Comparison of ENCODE assay signal across 9 cellular contexts in genomic region chr1:227766015-227766634, GRCh38. TPM values are rescaled to one million over a fixed set of nuclear protein-coding genes. Genes with fewer than 3 reads are reported as not detected.
DNase-seq lines count a peak whose midpoint lies in the region; ATAC-seq lines count a peak whose summit lies in the region.
"Had no signal": no experiment of that assay in that cellular context is flagged by ENCODE, and none has a peak within 500 bp of the region (broad histone marks: within the 10 kb centered on the region; RNA-seq: fewer than 3 reads in every experiment).

No MANE protein-coding gene starts in this region.

- H3K27me3 Mint-ChIP-seq in T-helper 2 cell treated with Interferon-gamma antibody and Interleukin-4, amounts not matched to agents 5 μg/mL and 100 μg/mL, for 36 hours (ENCODE audit: low read depth), result no peaks in the 10 kb centered on the region

- ATAC-seq in GM19463 (IDR thresholded peaks at IDR 0.05; ENCODE audit: unreplicated experiment) (no peak), HG03045 (IDR thresholded peaks at IDR 0.05; ENCODE audit: unreplicated experiment) (no peak)

- H3K4me1 Mint-ChIP-seq in T-helper 2 cell treated with Interferon-gamma antibody and Interleukin-4, amounts not matched to agents 5 μg/mL and 100 μg/mL, for 36 hours (ENCODE audit: low read depth), result peaks cover 64% of the 10 kb centered on the region

- peak overlapping the region; percentile 86 for H3K27ac Mint-ChIP-seq in T-helper 2 cell treated with Interferon-gamma antibody and Interleukin-4, amounts not matched to agents 5 μg/mL and 100 μg/mL, for 36 hours
- H3K27ac Mint-ChIP-seq: nephron had no signal

- peak overlapping the region; percentile 77 for H3K4me3 Mint-ChIP-seq in T-helper 2 cell treated with Interferon-gamma antibody and Interleukin-4, amounts not matched to agents 5 μg/mL and 100 μg/mL, for 36 hours
- H3K4me3 Mint-ChIP-seq: nephron had no signal

- H3K9me3 Mint-ChIP-seq in T-helper 2 cell treated with Interferon-gamma antibody and Interleukin-4, amounts not matched to agents 5 μg/mL and 100 μg/mL, for 36 hours, result no peaks in the 10 kb centered on the region
- H3K9me3 Mint-ChIP-seq: nephron had no signal

- DNase-seq in Caki2 (ENCODE audit: low read depth) (peak; percentile 23), KBM-7 (peak; percentile 14), GM03348 (ENCODE audit: low spot score) (no peak)
- peak; percentile 81 for DNase-seq in T-helper 2 cell treated with Interferon-gamma antibody and Interleukin-4, amounts not matched to agents 5 μg/mL and 100 μg/mL, for 36 hours (ENCODE audit: low spot score)
- DNase-seq in stimulated activated CD4-positive, alpha-beta T cell treated with anti-CD3 and anti-CD28 coated beads, TNF-alpha, amount 100 ng/mL, for 24 hours (ENCODE audit: low read depth in 3 of 3), result peak; percentile 28 to 69 (median 38)

- peaks cover 37% of the 10 kb centered on the region for H3K36me3 Mint-ChIP-seq in T-helper 2 cell treated with Interferon-gamma antibody and Interleukin-4, amounts not matched to agents 5 μg/mL and 100 μg/mL, for 36 hours (ENCODE audit: low read depth)

- in situ Hi-C loops in Caki2 (cut with HindIII; ENCODE audit: low pct_unique_long_range_greater_than_20kb, low sequenced_read_pairs) (no loop called here), KBM-7 (cut with MboI; ENCODE audit: low pct_unique_long_range_greater_than_20kb, low sequenced_read_pairs) (loop anchor here (25.0 kb wide), 1 partner anchor 171 kb away; the partner anchor contains the start of gene WNT9A)

- peak overlapping the region; percentile 25 for H3K27ac ChIP-seq in angular gyrus (ENCODE audit: low read depth, low read length)

RNA-seq across cellular contexts. Expression of gene SNAP47, which starts 30.9 kb away (rescaled TPM):
- 79.8 and 86.1 TPM in 2 replicates for total RNA-seq in Caki2 (2014; rRNA removed; shearing (Covaris generic); ENCODE audit: low replicate concordance)

RNA-seq across cellular contexts. Expression of gene JMJD4, which starts 31.0 kb away (rescaled TPM):
- total RNA-seq in Caki2 (2014; rRNA removed; shearing (Covaris generic); ENCODE audit: low replicate concordance), result 45.4 and 70.1 TPM in 2 replicates

RNA-seq across cellular contexts. Expression of gene PRSS38, which starts 49.4 kb away (rescaled TPM):
- total RNA-seq in Caki2 (2014; rRNA removed; shearing (Covaris generic); ENCODE audit: low replicate concordance), result not detected in 2 replicates
